Comparison of ENCODE assay signal across 23 cellular contexts in genomic region chr15:65847977-65848376, GRCh38. TPM values are rescaled to one million over a fixed set of nuclear protein-coding genes. Genes with fewer than 3 reads are reported as not detected.
DNase-seq lines count a peak whose midpoint lies in the region; ATAC-seq and FAIRE-seq lines count a peak whose summit lies in the region.
"Had no signal": no experiment of that assay in that cellular context is flagged by ENCODE, and none has a peak within 500 bp of the region (broad histone marks: within the 10 kb centered on the region; RNA-seq: fewer than 3 reads in every experiment).

No MANE protein-coding gene starts in this region.

- FAIRE-seq in small intestine (lab: Jason Lieb, UNC) = no peak
- FAIRE-seq: A204.1, D721Med, G401.6, GM12892, H54 had no signal

- no peaks in the 10 kb centered on the region for H3K36me3 ChIP-seq in small intestine (ENCODE audit: control insufficient read depth in 2 of 2, insufficient read depth in 2 of 2, low read length in 2 of 2)
- H3K36me3 ChIP-seq: BE2C; BLaER1 treated with 17β-estradiol and CSF1 and Interleukin-3, amounts not matched to agents 10 nM and 100 nM; HAP-1 had no signal

- H3K9me3 ChIP-seq in small intestine (ENCODE audit: control insufficient read depth, low read depth) = no peaks in the 10 kb centered on the region
- H3K9me3 ChIP-seq: BE2C had no signal

- intact Hi-C loops in left colon (cut with DNase I, micrococcal nuclease) = no loop called here

- H3K4me3 ChIP-seq in small intestine (ENCODE audit: low read depth in 1 of 2, low read length in 2 of 2) = no peak overlapping the region
- H3K4me3 ChIP-seq: BLaER1 treated with 17β-estradiol and CSF1 and Interleukin-3, amounts not matched to agents 10 nM and 100 nM; HAP-1 had no signal

- H3K27me3 ChIP-seq in small intestine (ENCODE audit: control insufficient read depth in 2 of 2, insufficient read depth in 2 of 2, low read length in 2 of 2) = no peaks in the 10 kb centered on the region
- H3K27me3 ChIP-seq: BE2C; BLaER1 treated with 17β-estradiol and CSF1 and Interleukin-3, amounts not matched to agents 10 nM and 100 nM had no signal

- no peak overlapping the region for H3K27ac ChIP-seq in small intestine (ENCODE audit: low read depth in 1 of 2, low read length in 1 of 2)
- H3K27ac ChIP-seq: 22Rv1; BLaER1 treated with 17β-estradiol and CSF1 and Interleukin-3, amounts not matched to agents 10 nM and 100 nM had no signal

- peak; percentile 13 for DNase-seq in DMS53 (lab: John Stamatoyannopoulos, UW)
- no peak for DNase-seq in DMS53 treated with DMSO at 0.1 percent for 48 hours (lab: John Stamatoyannopoulos, UW; ENCODE audit: unreplicated experiment)
- DNase-seq in left colon = no peak
- peak; percentile 35 for DNase-seq in small intestine
- DNase-seq in NCI-H524 (lab: John Stamatoyannopoulos, UW) = no peak
- no peak for DNase-seq in NCI-H2107 (lab: John Stamatoyannopoulos, UW)
- DNase-seq: ACHN; AML-193; BE2C; CD4-positive, alpha-beta T cell; CD8-positive, alpha-beta memory T cell; DMS 273 treated with DMSO at 0.1 percent for 48 hours; DND-41; GOT3; HFFc6 had no signal

- peak; percentile 95 for ATAC-seq in left colon

- H3K4me1 ChIP-seq in small intestine (ENCODE audit: control insufficient read depth in 2 of 2, insufficient read depth in 1 of 2, low read depth in 1 of 2, low read length in 1 of 2) = no peaks in the 10 kb centered on the region
- H3K4me1 ChIP-seq: BE2C, HAP-1 had no signal

RNA-seq across cellular contexts. Expression of gene RAB11A, which starts 21.3 kb away (rescaled TPM):
- 100 to 1,000 TPM; 334 to 358 TPM for total RNA-seq in left colon
- polyA plus RNA-seq in small intestine = 100 to 1,000 TPM; 193 to 225 (median 220) TPM

RNA-seq across cellular contexts. Expression of gene DENND4A, which starts 55.9 kb away (rescaled TPM):
- total RNA-seq in left colon = 10 to 100 TPM; 17.7 to 19.5 TPM
- 1 to 10 TPM; 2.4 to 7.3 (median 5.8) TPM for polyA plus RNA-seq in small intestine

Comparison
In these comparisons a context has a peak if more than half of its experiments do, and no peak if none do; other contexts are left out.
1. DNase-seq: peak in DMS53 (single experiment) and small intestine (single experiment); none in DMS53 treated with DMSO at 0.1 percent for 48 hours (single experiment), left colon (0 of 2), NCI-H524 (0 of 2) and NCI-H2107 (single experiment).